ENCODE assay signal across 8 cellular contexts in genomic region chr1:113874017-113874879, GRCh38. TPM values are rescaled to one million over a fixed set of nuclear protein-coding genes. Genes with fewer than 3 reads are reported as not detected.
A peak's percentile ranks its signal among the peaks of the same experiment; 100 is the strongest.
DNase-seq lines count a peak whose midpoint lies in the region; ATAC-seq and TF ChIP-seq lines count a peak whose summit lies in the region.

No MANE protein-coding gene starts in this region.

- DNase-seq in EH (ENCODE audit: low read depth) (peak; percentile 14), H7 (peak; percentile 18), PC-9 (peak in 1 of 2 experiments; percentile 84), dermis blood vessel endothelial cell (peak; percentile 51), NCI-H1105 treated with DMSO at 0.1 percent for 48 hours (lab: John Stamatoyannopoulos, UW) (no peak), globus pallidus (ENCODE audit: low spot score) (no peak)

- peaks cover 3% of the 10 kb centered on the region; the same call in 1 of the 2 replicates for H3K9me3 ChIP-seq in PC-9 (ENCODE audit: insufficient read depth, low read depth)

- intact Hi-C loops in PC-9 (cut with micrococcal nuclease; ENCODE audit: unreplicated experiment), result no loop called here

- H3K4me1 ChIP-seq in PC-9 (replicated peaks; ENCODE audit: insufficient read depth), result peaks cover 26% of the 10 kb centered on the region; the same call in 1 of the 2 replicates

- H3K4me3 ChIP-seq in H7 (ENCODE audit: insufficient read depth, low read depth, low read length) (no peak overlapping the region), PC-9 (no peak overlapping the region)

- H2AFZ ChIP-seq in PC-9, result no peak overlapping the region

- H3K36me3 ChIP-seq in H7 (replicated peaks; ENCODE audit: control insufficient read depth, insufficient read depth, low read length) (no peaks in the 10 kb centered on the region), PC-9 (ENCODE audit: low read depth) (no peaks in the 10 kb centered on the region)

- 0 out of 2 replicates have a peak, but pooled peaks have one; percentile 29 for TF ChIP-seq CTCF in PC-9 (conservative IDR thresholded peaks at IDR 0.05)

- H3K9me2 ChIP-seq in PC-9 (ENCODE audit: insufficient read depth), result no peaks in the 10 kb centered on the region

- ATAC-seq in HG03139 (IDR thresholded peaks at IDR 0.05; ENCODE audit: unreplicated experiment) (no peak), GM18873 (IDR thresholded peaks at IDR 0.05; ENCODE audit: low FRiP score, unreplicated experiment) (no peak)

- peak overlapping the region; percentile 34 for H3K27ac ChIP-seq in PC-9

- 0 out of 2 replicates have a peak overlapping the region, but pooled peaks have one; percentile 6 for H3K4me2 ChIP-seq in PC-9

- CTCF ChIA-PET in PC-9 (lab: Charles Lee), result interaction anchor here (0.6 to 1.2 kb wide), 2 partner anchors 31 to 89 kb away, joined by 3 to 6 read pairs; partner anchors contain the start of genes AP4B1 and DCLRE1B

- no peaks in the 10 kb centered on the region for H4K20me1 ChIP-seq in PC-9 (ENCODE audit: insufficient read depth)

- H3K27me3 ChIP-seq in H7 (ENCODE audit: control insufficient read depth, insufficient read depth, low read length) (no peaks in the 10 kb centered on the region), PC-9 (ENCODE audit: insufficient read depth, low read depth) (no peaks in the 10 kb centered on the region)

- POLR2A ChIA-PET in PC-9 (lab: Charles Lee; ENCODE audit: unreplicated experiment), result interaction anchor here (0.7 kb wide), 2 partner anchors 57 to 58 kb away, joined by 6 to 8 read pairs; no protein-coding TSS in a partner anchor

- H3F3A ChIP-seq in PC-9 (ENCODE audit: insufficient read depth, low read depth), result peaks cover 13% of the 10 kb centered on the region

- no TSS peak for BruUV-seq in PC-9 (replicated peaks; lab: Mats Ljungman, UMichigan)

- H3K79me2 ChIP-seq in PC-9 (ENCODE audit: low read depth), result no peaks in the 10 kb centered on the region

RNA-seq across cellular contexts. Expression of gene PTPN22, which starts 2.7 kb away (rescaled TPM):
- total RNA-seq in H7 (2014; rRNA removed; shearing (Covaris generic)), result not detected in 2 replicates
- 0.11 TPM in 1 of 2 replicates, not detected in the other for total RNA-seq in PC-9 (2021)
- not detected in 2 replicates for total RNA-seq in dermis blood vessel endothelial cell

RNA-seq across cellular contexts. Expression of gene BCL2L15, which starts 13.1 kb away (rescaled TPM):
- total RNA-seq in H7 (2014; rRNA removed; shearing (Covaris generic)), result not detected in 2 replicates
- total RNA-seq in PC-9 (2021) (0.15 TPM in 1 of 2 replicates, not detected in the other), dermis blood vessel endothelial cell (0.17 and 0.37 TPM in 2 replicates)

RNA-seq across cellular contexts. Expression of gene AP4B1, which starts 30.4 kb away (rescaled TPM):
- 14.9 TPM in 2 replicates for total RNA-seq in H7 (2014; rRNA removed; shearing (Covaris generic))
- total RNA-seq in PC-9 (2021), result 10.0 and 11.7 TPM in 2 replicates
- total RNA-seq in dermis blood vessel endothelial cell, result 26.7 and 38.3 TPM in 2 replicates

RNA-seq across cellular contexts. Expression of gene DCLRE1B, which starts 30.9 kb away (rescaled TPM):
- total RNA-seq in H7 (2014; rRNA removed; shearing (Covaris generic)), result 15.1 and 16.6 TPM in 2 replicates
- total RNA-seq in PC-9 (2021) (10.1 and 11.2 TPM in 2 replicates), dermis blood vessel endothelial cell (2.4 and 3.3 TPM in 2 replicates)

RNA-seq across cellular contexts. Expression of gene HIPK1, which starts 54.9 kb away (rescaled TPM):
- 33.4 and 39.1 TPM in 2 replicates for total RNA-seq in H7 (2014; rRNA removed; shearing (Covaris generic))
- total RNA-seq in PC-9 (2021), result 20.0 and 26.3 TPM in 2 replicates
- total RNA-seq in dermis blood vessel endothelial cell, result 36.8 and 50.4 TPM in 2 replicates

Comparison
In these comparisons a context has a peak if more than half of its experiments do, and no peak if none do; other contexts are left out.
1. DNase-seq: peak in EH (single experiment), H7 (single experiment) and dermis blood vessel endothelial cell (single experiment); none in NCI-H1105 treated with DMSO at 0.1 percent for 48 hours (single experiment) and globus pallidus (single experiment).